ENCODE assay signal across 8 cellular contexts in genomic region chr10:88582806-88583583, GRCh38. TPM values are rescaled to one million over a fixed set of nuclear protein-coding genes. Genes with fewer than 3 reads are reported as not detected.
DNase-seq lines count a peak whose midpoint lies in the region; ATAC-seq and TF ChIP-seq lines count a peak whose summit lies in the region.

TSS of gene RNLS (minus strand) at chr10:88583318.

- peaks cover 0 to 3% (median 0%) of the 10 kb centered on the region in 7 donors for H3K9me3 Mint-ChIP-seq in CD14-positive monocyte

- intact Hi-C loops in CD14-positive monocyte (cut with micrococcal nuclease) (no loop called here), ascending aorta (cut with DNase I) (loop anchor here (10.0 kb wide), 1 partner anchor 632 kb away; no protein-coding TSS in a partner anchor), psoas muscle (cut with DNase I) (no loop called here)

- TF ChIP-seq POLR2A in upper lobe of left lung (IDR thresholded peaks at IDR 0.05) = peak in 2 of 4 donors; percentile 36 to 77

- H3K4me3 Mint-ChIP-seq in CD14-positive monocyte = peak within 1 kb of the TSS; percentile 92 to 93
- peak within 1 kb of the TSS; percentile 93 for H3K4me3 Mint-ChIP-seq in T-helper 17 cell

- no peak for TF ChIP-seq EP300 in upper lobe of left lung (IDR thresholded peaks at IDR 0.05)

- H3K36me3 ChIP-seq in ascending aorta (no peaks in the 10 kb centered on the region), psoas muscle (ENCODE audit: insufficient read depth in 1 of 2, low read depth in 1 of 2) (peaks cover 0 to 5% of the 10 kb centered on the region in 2 donors), upper lobe of left lung (no peaks in the 10 kb centered on the region)

- peak; percentile 59 for DNase-seq in CD14-positive monocyte (ENCODE audit: low spot score)
- peak; percentile 52 to 55 (median 52) for DNase-seq in T-helper 17 cell
- peak in 1 of 2 donors; percentile 83 for DNase-seq in ascending aorta (ENCODE audit: low spot score in 2 of 2)
- DNase-seq in hepatic stellate cell (ENCODE audit: low spot score) = peak; percentile 53
- DNase-seq in psoas muscle = peak; percentile 82 to 89
- DNase-seq in upper lobe of left lung = peak; percentile 66 to 94

- TF ChIP-seq CTCF in CD14-positive monocyte (IDR thresholded peaks at IDR 0.05) (peak; percentile 94), ascending aorta (IDR thresholded peaks at IDR 0.05) (peak; percentile 70 to 95 (median 88)), psoas muscle (IDR thresholded peaks at IDR 0.05) (peak; percentile 77), upper lobe of left lung (IDR thresholded peaks at IDR 0.05) (peak; percentile 75 to 92 (median 87))

- H3K4me1 ChIP-seq in ascending aorta = peaks cover 0 to 6% of the 10 kb centered on the region in 2 donors
- no peaks in the 10 kb centered on the region for H3K4me1 ChIP-seq in psoas muscle
- peaks cover 0 to 7% (median 3%) of the 10 kb centered on the region in 4 donors for H3K4me1 ChIP-seq in upper lobe of left lung

- 2% methylated on average over 57 to 63 of the region's 63 CpGs for WGBS in psoas muscle, 3 donors
- 8 to 11% methylated on average over 5 to 32 of the region's 63 CpGs for WGBS in upper lobe of left lung, 2 donors

- H3K36me3 Mint-ChIP-seq in CD14-positive monocyte (no peaks in the 10 kb centered on the region), T-helper 17 cell (ENCODE audit: low read depth) (no peaks in the 10 kb centered on the region)

- ATAC-seq in GM19372 (IDR thresholded peaks at IDR 0.05; ENCODE audit: low read depth, unreplicated experiment) (peak; percentile 85), HG03558 (IDR thresholded peaks at IDR 0.05; ENCODE audit: extremely low read depth, unreplicated experiment) (peak; percentile 51), T-helper 17 cell (peak; percentile 90), psoas muscle (peak; percentile 96 to 98 (median 97)), upper lobe of left lung (ENCODE audit: low FRiP score in 2 of 2) (peak; percentile 93 to 97)

- H3K27me3 ChIP-seq in ascending aorta = no peaks in the 10 kb centered on the region
- no peaks in the 10 kb centered on the region for H3K27me3 ChIP-seq in psoas muscle (ENCODE audit: insufficient read depth in 3 of 3, low read length in 2 of 3)
- no peaks in the 10 kb centered on the region for H3K27me3 ChIP-seq in upper lobe of left lung

- H3K4me1 Mint-ChIP-seq in CD14-positive monocyte (peaks cover 10% of the 10 kb centered on the region), T-helper 17 cell (peaks cover 5% of the 10 kb centered on the region)

- H3K9me3 ChIP-seq in T-helper 17 cell (ENCODE audit: control insufficient read depth, low read length, poor library complexity, severe bottlenecking) (no peaks in the 10 kb centered on the region), ascending aorta (no peaks in the 10 kb centered on the region), psoas muscle (no peaks in the 10 kb centered on the region), upper lobe of left lung (no peaks in the 10 kb centered on the region)

- H3K27ac ChIP-seq in ascending aorta = peak within 1 kb of the TSS; percentile 88 to 91
- peak within 1 kb of the TSS; percentile 92 for H3K27ac ChIP-seq in psoas muscle
- peak within 1 kb of the TSS; percentile 88 to 96 (median 92) for H3K27ac ChIP-seq in upper lobe of left lung

- H3K27me3 Mint-ChIP-seq in CD14-positive monocyte (ENCODE audit: low read depth in 3 of 3) (peaks cover 0 to 2% (median 0%) of the 10 kb centered on the region in 3 donors), T-helper 17 cell (no peaks in the 10 kb centered on the region)

- peak within 1 kb of the TSS; percentile 70 to 75 for H3K4me3 ChIP-seq in ascending aorta
- peak within 1 kb of the TSS; percentile 88 for H3K4me3 ChIP-seq in psoas muscle
- peak within 1 kb of the TSS; percentile 59 to 69 (median 64) for H3K4me3 ChIP-seq in upper lobe of left lung

- peak within 1 kb of the TSS; percentile 65 to 94 (median 88) for H3K27ac Mint-ChIP-seq in CD14-positive monocyte
- H3K27ac Mint-ChIP-seq in T-helper 17 cell = peak within 1 kb of the TSS; percentile 93

RNA-seq across cellular contexts. Expression of gene RNLS, which starts in this region (rescaled TPM):
- 1 to 10 TPM; 3.3 to 3.7 TPM for polyA plus RNA-seq in CD14-positive monocyte
- total RNA-seq in T-helper 17 cell = 1 to 10 TPM; 1.8 to 4.6 TPM
- 12.1 TPM for total RNA-seq in ascending aorta
- total RNA-seq in psoas muscle = 1 to 10 TPM; 3.6 to 9.2 (median 5.3) TPM
- 1 to 10 TPM; 3.0 to 9.1 (median 6.7) TPM for polyA plus RNA-seq in psoas muscle
- 10 to 100 TPM in 4 of 6 donors, 1 to 10 TPM in 2; 5.0 to 27.1 (median 15.0) TPM for total RNA-seq in upper lobe of left lung
